ENCODE assay signal across 8 cellular contexts in genomic region chr4:77586953-77587383, GRCh38. TPM values are rescaled to one million over a fixed set of nuclear protein-coding genes. Genes with fewer than 3 reads are reported as not detected.
DNase-seq lines count a peak whose midpoint lies in the region; ATAC-seq and TF ChIP-seq lines count a peak whose summit lies in the region.

No MANE protein-coding gene starts in this region.

- no peaks in the 10 kb centered on the region for H4K20me1 ChIP-seq in H9 (ENCODE audit: control insufficient read depth, insufficient read depth, insufficient read length)

- H3T11ph ChIP-seq in H9 (ENCODE audit: low read length), result no peak overlapping the region

- H4K5ac ChIP-seq in H9 (ENCODE audit: insufficient read length, low read depth, low read length), result no peak overlapping the region

- no peaks in the 10 kb centered on the region for H3K4me1 ChIP-seq in stomach
- peaks cover 4% of the 10 kb centered on the region; the same call in 1 of the 2 replicates for H3K4me1 ChIP-seq in H9 (ENCODE audit: insufficient read depth, low read length)

- no peaks in the 10 kb centered on the region for H3K79me2 ChIP-seq in H9 (ENCODE audit: insufficient read depth, low read length)

- no peak overlapping the region for H3K14ac ChIP-seq in H9 (ENCODE audit: insufficient read depth, low read length)

- no peak overlapping the region for H3K23ac ChIP-seq in H9 (ENCODE audit: insufficient read length, low read depth, low read length)

- CTCF ChIA-PET in HEK293T (lab: Yijun Ruan, JAX), result no interaction called here

- H3K9me3 ChIP-seq in stomach (no peaks in the 10 kb centered on the region), H9 (ENCODE audit: control insufficient read depth, low read depth, low read length) (no peaks in the 10 kb centered on the region)

- TF ChIP-seq CTCF in stomach (IDR thresholded peaks at IDR 0.05) (no peak), H9 (conservative IDR thresholded peaks at IDR 0.05) (no peak)

- H4K91ac ChIP-seq in H9 (ENCODE audit: insufficient read length, low read depth, low read length), result no peak overlapping the region

- no peaks in the 10 kb centered on the region for H3K36me3 ChIP-seq in stomach

- TF ChIP-seq POLR2A in stomach (IDR thresholded peaks at IDR 0.05), result no peak

- H3K27ac ChIP-seq in stomach, result no peak overlapping the region
- H3K27ac ChIP-seq in H9 (ENCODE audit: insufficient read length, low read depth, low read length), result no peak overlapping the region

- H2BK5ac ChIP-seq in H9 (ENCODE audit: insufficient read length, low read length), result no peak overlapping the region

- H2AFZ ChIP-seq in H9 (ENCODE audit: low read length), result no peak overlapping the region

- no peak overlapping the region for H3K4me3 ChIP-seq in stomach

- no peak overlapping the region for H2BK120ac ChIP-seq in H9 (ENCODE audit: low read depth, low read length, poor library complexity, severe bottlenecking)

- no peak overlapping the region for H3K4ac ChIP-seq in H9 (ENCODE audit: low read depth, low read length)

- POLR2A ChIA-PET in naive thymus-derived CD8-positive, alpha-beta T cell (lab: Charles Lee), result no interaction called here
- POLR2A ChIA-PET in HEK293T (lab: Yijun Ruan, JAX), result no interaction called here

- H3K27ac Mint-ChIP-seq in naive thymus-derived CD8-positive, alpha-beta T cell, result peak overlapping the region in 3 of 10 donors; percentile 6 to 71 (median 49)
- no peak overlapping the region for H3K27ac Mint-ChIP-seq in H9

- peaks cover 0 to 9% (median 0%) of the 10 kb centered on the region in 3 donors for H3K36me3 Mint-ChIP-seq in naive thymus-derived CD8-positive, alpha-beta T cell
- no peaks in the 10 kb centered on the region for H3K36me3 Mint-ChIP-seq in H9 (ENCODE audit: insufficient read depth in 1 of 3, low read depth in 3 of 3)

- no peak overlapping the region for H2BK20ac ChIP-seq in H9 (ENCODE audit: low read depth, low read length, poor library complexity, severe bottlenecking)

- H3K18ac ChIP-seq in H9 (ENCODE audit: insufficient read length, low read depth, low read length), result no peak overlapping the region

- H3K4me2 ChIP-seq in H9 (ENCODE audit: insufficient read depth, insufficient read length, low read length), result no peak overlapping the region

- peaks cover 0 to 16% (median 5%) of the 10 kb centered on the region in 4 donors for H3K4me1 Mint-ChIP-seq in naive thymus-derived CD8-positive, alpha-beta T cell
- peaks cover 2 to 5% of the 10 kb centered on the region in 2 experiments; a peak in 3 of 4 replicates for H3K4me1 Mint-ChIP-seq in H9

- peaks cover 0 to 3% (median 0%) of the 10 kb centered on the region in 9 donors for H3K9me3 Mint-ChIP-seq in naive thymus-derived CD8-positive, alpha-beta T cell
- H3K9me3 Mint-ChIP-seq in H9, result no peaks in the 10 kb centered on the region

- no peak overlapping the region for H3K9ac ChIP-seq in H9 (ENCODE audit: extremely low read depth, insufficient read length, low read length)

- H2BK12ac ChIP-seq in H9 (ENCODE audit: insufficient read length, low read depth, low read length), result no peak overlapping the region

- intact Hi-C loops in stomach (cut with DNase I; ENCODE audit: low total_unique reads), result no loop called here

- peaks cover 7 to 16% (median 9%) of the 10 kb centered on the region in 5 donors for H3K27me3 Mint-ChIP-seq in naive thymus-derived CD8-positive, alpha-beta T cell
- no peaks in the 10 kb centered on the region; the same call in 1 of the 2 replicates for H3K27me3 Mint-ChIP-seq in H9 (ENCODE audit: low read depth)

- no peaks in the 10 kb centered on the region for H3K79me1 ChIP-seq in H9 (ENCODE audit: insufficient read depth, low read depth, low read length, poor library complexity, severe bottlenecking)

- no peak overlapping the region for H4K8ac ChIP-seq in H9 (replicated peaks; ENCODE audit: insufficient read length, low read depth, low read length)

- H3K27me3 ChIP-seq in stomach, result no peaks in the 10 kb centered on the region
- no peaks in the 10 kb centered on the region for H3K27me3 ChIP-seq in H9 (ENCODE audit: insufficient read depth, low read length)

- 54 to 70% (median 65%) methylated on average over 6 of the region's 6 CpGs for WGBS in stomach, 5 donors
- no CpG with 5 or more reads among the region's 6 CpGs for WGBS in H9 (ENCODE audit: extremely low coverage, insufficient read length, low lambda C conversion rate)

- TF ChIP-seq EP300 in stomach (IDR thresholded peaks at IDR 0.05), result no peak

- H3K4me3 Mint-ChIP-seq in naive thymus-derived CD8-positive, alpha-beta T cell, result peak overlapping the region in 1 of 10 donors; percentile 5
- no peak overlapping the region for H3K4me3 Mint-ChIP-seq in H9

- no peaks in the 10 kb centered on the region for H3K23me2 ChIP-seq in H9 (ENCODE audit: insufficient read length, low read depth, low read length, poor library complexity, severe bottlenecking)

- DNase-seq in Ammon's horn (ENCODE audit: low spot score) (peak; percentile 4), HEK293T (ENCODE audit: extremely low spot score) (no peak), stomach (no peak), H9 (no peak)
- peak; percentile 5 for DNase-seq in activated CD4-positive, alpha-beta T cell treated with anti-CD3 and anti-CD28 coated beads, Interleukin-2, amount 50 U/mL, for 1 hour
- peak in 2 of 10 donors; percentile 13 to 15 for DNase-seq in naive thymus-derived CD8-positive, alpha-beta T cell

- H3K56ac ChIP-seq in H9 (ENCODE audit: insufficient read length, low read depth, low read length), result no peak overlapping the region

- H2AK5ac ChIP-seq in H9 (ENCODE audit: insufficient read length, low read length), result no peak overlapping the region

- no peak overlapping the region for H2BK15ac ChIP-seq in H9 (ENCODE audit: low read depth, low read length)

- ATAC-seq in GM19324 (IDR thresholded peaks at IDR 0.05; ENCODE audit: low FRiP score, unreplicated experiment) (peak; percentile 98), HG03354 (IDR thresholded peaks at IDR 0.05; ENCODE audit: poor library complexity, severe bottlenecking, unreplicated experiment) (peak; percentile 97)
- ATAC-seq in naive thymus-derived CD8-positive, alpha-beta T cell, result peak; percentile 53 to 63

TF ChIP-seq in HEK293T, 16 proteins besides CTCF, POLR2A, EP300 and RAD21:
- TF ChIP-seq ZNF384 (IDR thresholded peaks at IDR 0.05) (no peak), NFRKB (IDR thresholded peaks at IDR 0.05) (no peak), TARDBP (IDR thresholded peaks at IDR 0.05) (no peak), FOXK2 (IDR thresholded peaks at IDR 0.05) (no peak), L3MBTL2 (conservative IDR thresholded peaks at IDR 0.05) (no peak), FOXA1 (IDR thresholded peaks at IDR 0.05) (no peak), ELF4 (IDR thresholded peaks at IDR 0.05) (no peak), HDGF (IDR thresholded peaks at IDR 0.05; ENCODE audit: borderline replicate concordance) (no peak), SUZ12 (IDR thresholded peaks at IDR 0.05) (no peak), CTBP1 (IDR thresholded peaks at IDR 0.05; ENCODE audit: borderline replicate concordance) (no peak), BHLHE40 (IDR thresholded peaks at IDR 0.05; ENCODE audit: borderline replicate concordance) (no peak), ARNT (IDR thresholded peaks at IDR 0.05) (no peak), PKNOX1 (IDR thresholded peaks at IDR 0.05) (no peak), FOXM1 (IDR thresholded peaks at IDR 0.05; ENCODE audit: borderline replicate concordance) (no peak)

RNA-seq across cellular contexts. Expression of gene CXCL13, which starts 18.7 kb away (rescaled TPM):
- not detected for total RNA-seq in naive thymus-derived CD8-positive, alpha-beta T cell
- not detected for polyA plus RNA-seq in naive thymus-derived CD8-positive, alpha-beta T cell
- total RNA-seq in stomach (1 to 10 TPM in 2 of 5 donors, not detected in 3; 1.2 to 4.4 TPM), H9 (2021) (not detected in 2 replicates)
- polyA plus RNA-seq in stomach, result 10 to 100 TPM in 1 of 3 donors, 1 to 10 TPM in 2; 1.1 to 80.6 (median 3.4) TPM

Comparison
In these comparisons a context has a peak if more than half of its experiments do, and no peak if none do; other contexts are left out.
1. DNase-seq: peak in Ammon's horn (single experiment) and activated CD4-positive, alpha-beta T cell treated with anti-CD3 and anti-CD28 coated beads, Interleukin-2, amount 50 U/mL, for 1 hour (single experiment); none in HEK293T (single experiment), stomach (single experiment) and H9 (single experiment).
2. Peak in every context shown above with its lines, with median percentiles within 50 percentile points of each other: ATAC-seq.